29 cellular contexts compared by ENCODE assay signal in genomic region chr4:56941403-56941802, GRCh38.
"Had no signal": no experiment of that assay in that cellular context is flagged by ENCODE, and none has a peak within 500 bp of the region (broad histone marks: within the 10 kb centered on the region; RNA-seq: fewer than 3 reads in every experiment).

No MANE protein-coding gene starts in this region.

- H3K27ac ChIP-seq: colonic mucosa, epithelial cell of prostate, gastrocnemius medialis, neural progenitor cell, parathyroid adenoma, testis, tibial nerve, upper lobe of left lung had no signal

- H3K27me3 Mint-ChIP-seq: dendritic cell treated with granulocyte-macrophage colony-stimulating factor and Interleukin-4, amounts not matched to agents 40 ng/mL and 50 ng/mL, for 4 days; naive B cell; natural killer cell treated with Interleukin-12 subunit alpha and Interleukin-12 subunit beta and Interleukin-15 and Interleukin-18, amount 100 ng/mL, for 72 hours; progenitor cell of endocrine pancreas had no signal

- ATAC-seq: esophagus mucosa; gastrocnemius medialis; left lobe of liver; mucosa of descending colon; natural killer cell treated with Interleukin-12 subunit alpha and Interleukin-12 subunit beta and Interleukin-15 and Interleukin-18, amount 100 ng/mL, for 72 hours; sciatic nerve had no signal

- H3K27ac Mint-ChIP-seq: dendritic cell treated with granulocyte-macrophage colony-stimulating factor and Interleukin-4, amounts not matched to agents 40 ng/mL and 50 ng/mL, for 4 days; endodermal cell; mesothelial cell of epicardium; natural killer cell treated with Interleukin-12 subunit alpha and Interleukin-12 subunit beta and Interleukin-15 and Interleukin-18, amount 100 ng/mL, for 72 hours; neural progenitor cell; progenitor cell of endocrine pancreas had no signal

- H3K9me3 Mint-ChIP-seq: dendritic cell treated with granulocyte-macrophage colony-stimulating factor and Interleukin-4, amounts not matched to agents 40 ng/mL and 50 ng/mL, for 4 days; endodermal cell; mesothelial cell of epicardium; naive B cell; natural killer cell treated with Interleukin-12 subunit alpha and Interleukin-12 subunit beta and Interleukin-15 and Interleukin-18, amount 100 ng/mL, for 72 hours; neural progenitor cell had no signal

- H3K4me1 Mint-ChIP-seq: endodermal cell, mesothelial cell of epicardium had no signal

- DNase-seq: colonic mucosa; effector CD8-positive, alpha-beta T cell; endodermal cell; foreskin fibroblast; gastrocnemius medialis; head of caudate nucleus; kidney; mesenchymal stem cell; mucosa of descending colon; naive B cell; stimulated activated CD4-positive, alpha-beta T cell treated with anti-CD3 and anti-CD28 coated beads, Interleukin-12 subunit alpha, Interleukin-12 subunit beta, amount 100 ng/mL, for 4 hours; stimulated activated CD4-positive, alpha-beta T cell treated with anti-CD3 and anti-CD28 coated beads, Interleukin-1b, Interleukin-23, amount 100 ng/mL, for 48 hours; stimulated activated CD4-positive, alpha-beta T cell treated with anti-CD3 and anti-CD28 coated beads, Interleukin-4, amount 100 ng/mL, for 1 hour; stimulated activated CD8-positive, alpha-beta memory T cell treated with anti-CD3 and anti-CD28 coated beads, Interleukin-4, amount 100 ng/mL, for 48 hours; stimulated activated naive CD4-positive, alpha-beta T cell; substantia nigra; testis; upper lobe of left lung had no signal

- H3K4me3 Mint-ChIP-seq: dendritic cell treated with granulocyte-macrophage colony-stimulating factor and Interleukin-4, amounts not matched to agents 40 ng/mL and 50 ng/mL, for 4 days; endodermal cell; mesothelial cell of epicardium; naive B cell; natural killer cell treated with Interleukin-12 subunit alpha and Interleukin-12 subunit beta and Interleukin-15 and Interleukin-18, amount 100 ng/mL, for 72 hours; neural progenitor cell had no signal
